ENCODE assay signal across 13 cellular contexts in genomic region chr16:48531011-48531962, GRCh38.
DNase-seq lines count a peak whose midpoint lies in the region; ATAC-seq, FAIRE-seq and TF ChIP-seq lines count a peak whose summit lies in the region.
"Had no signal": no experiment of that assay in that cellular context is flagged by ENCODE, and none has a peak within 500 bp of the region (broad histone marks: within the 10 kb centered on the region; RNA-seq: fewer than 3 reads in every experiment).

No MANE protein-coding gene starts in this region.

- H2AFZ ChIP-seq in HepG2 (ENCODE audit: low read length), result no peak overlapping the region

- TF ChIP-seq RAD21 in HepG2 (CRISPR knock-in tag; IDR thresholded peaks at IDR 0.05), result no peak

- POLR2A ChIA-PET in HepG2 (lab: Yijun Ruan, JAX), result no interaction called here

- H3K4me2 ChIP-seq in HepG2 (ENCODE audit: low read depth, low read length), result peak overlapping the region; percentile 6; the same call in 1 of the 2 replicates

- H3K27ac ChIP-seq in HepG2 (ENCODE audit: extremely low read length, insufficient read depth, low read length) (no peak overlapping the region), right lobe of liver (no peak overlapping the region), aorta (ENCODE audit: low read depth in 1 of 2, low read length in 2 of 2) (no peak overlapping the region)

- in situ Hi-C loops in HepG2 (cut with HindIII; ENCODE audit: extremely low pct_ligation_motif_present, low pct_unique_long_range_greater_than_20kb), result no loop called here

- peaks cover 41% of the 10 kb centered on the region for H3K4me1 ChIP-seq in HepG2 (ENCODE audit: insufficient read depth, low read length)
- H3K4me1 ChIP-seq in right lobe of liver, result peaks cover 0 to 2% (median under 1%) of the 10 kb centered on the region in 4 donors
- H3K4me1 ChIP-seq in aorta (ENCODE audit: control insufficient read depth in 1 of 2, insufficient read depth in 2 of 2, low read length in 2 of 2), result no peaks in the 10 kb centered on the region

- DNase-seq in HepG2 (ENCODE audit: low spot score), result no peak
- no peak for DNase-seq in right lobe of liver
- DNase-seq in dermis blood vessel endothelial cell, result peak; percentile 13
- peak; percentile 34 for DNase-seq in left lobe of liver (ENCODE audit: low spot score)
- no peak for DNase-seq in aorta
- DNase-seq in stimulated activated CD4-positive, alpha-beta T cell treated with anti-CD3 and anti-CD28 coated beads, Interleukin-4, amount 100 ng/mL, for 24 hours, result no peak
- DNase-seq: MV-4-11; naive thymus-derived CD4-positive, alpha-beta T cell; NCI-H510A treated with DMSO at 0.1 percent for 48 hours; SHP77 treated with DMSO at 0.1 percent for 48 hours; stimulated activated CD8-positive, alpha-beta memory T cell treated with anti-CD3 and anti-CD28 coated beads, Interleukin-4, amount 100 ng/mL, for 48 hours had no signal

- FAIRE-seq in HepG2 (lab: Jason Lieb, UNC), result no peak

- H3K36me3 ChIP-seq in HepG2 (replicated peaks in 1 of 2; ENCODE audit: control insufficient read depth in 1 of 2, insufficient read depth in 2 of 2, low read length in 2 of 2) (no peaks in the 10 kb centered on the region), right lobe of liver (no peaks in the 10 kb centered on the region), aorta (ENCODE audit: control insufficient read depth in 1 of 2, insufficient read depth in 2 of 2, low read length in 1 of 2) (no peaks in the 10 kb centered on the region)

- no peaks in the 10 kb centered on the region for H3K79me2 ChIP-seq in HepG2 (ENCODE audit: insufficient read depth, low read length)

- WGBS in HepG2 (ENCODE audit: low lambda C conversion rate), result 55% methylated on average over 17 of the region's 22 CpGs
- WGBS in right lobe of liver (ENCODE audit: insufficient coverage, low coverage, low lambda C conversion rate, missing lambda C conversion rate), result 85% methylated on average over 5 of the region's 22 CpGs
- 84 to 88% methylated on average over 22 of the region's 22 CpGs for WGBS in aorta, 2 donors

- no peaks in the 10 kb centered on the region for H4K20me1 ChIP-seq in HepG2 (ENCODE audit: insufficient read depth, low read length)

- H3K4me3 ChIP-seq in HepG2 (replicated peaks in 1 of 3; ENCODE audit: insufficient read depth in 1 of 3, low read depth in 2 of 3, low read length in 3 of 3) (no peak overlapping the region), right lobe of liver (no peak overlapping the region), aorta (ENCODE audit: low read length in 2 of 2) (no peak overlapping the region)

- no peaks in the 10 kb centered on the region for H3K9me3 ChIP-seq in HepG2 (ENCODE audit: low read length)
- no peaks in the 10 kb centered on the region for H3K9me3 ChIP-seq in right lobe of liver
- H3K9me3 ChIP-seq in aorta (ENCODE audit: control insufficient read depth, low read length), result peaks cover 2% of the 10 kb centered on the region

- BruUV-seq in HepG2 (replicated peaks; lab: Mats Ljungman, UMichigan), result no TSS peak

- TF ChIP-seq CTCF in HepG2 (CRISPR knock-in tag; IDR thresholded peaks at IDR 0.05) (no peak), right lobe of liver (IDR thresholded peaks at IDR 0.05) (no peak)

- ATAC-seq in HepG2 (peak; percentile 13), right lobe of liver (no peak), left lobe of liver (no peak), aorta (ENCODE audit: low FRiP score) (peak; percentile 66), HG03342 (IDR thresholded peaks at IDR 0.05; ENCODE audit: unreplicated experiment) (no peak), GM18873 (IDR thresholded peaks at IDR 0.05; ENCODE audit: low FRiP score, unreplicated experiment) (no peak)
- ATAC-seq: naive thymus-derived CD4-positive, alpha-beta T cell had no signal

- CTCF ChIA-PET in HepG2 (lab: Yijun Ruan, JAX; ENCODE audit: low intra/inter-chr PET ratio, low total read pairs), result no interaction called here

- intact Hi-C loops in HepG2 (cut with micrococcal nuclease; ENCODE audit: unreplicated experiment), result no loop called here
- intact Hi-C loops in right lobe of liver (cut with DNase I), result loop anchor here (10.0 kb wide), 2 partner anchors 176 to 276 kb away; no protein-coding TSS in a partner anchor
- intact Hi-C loops in aorta (cut with DNase I), result no loop called here

- H3K9ac ChIP-seq in HepG2 (ENCODE audit: insufficient read depth, low read depth, low read length), result no peak overlapping the region

- TF ChIP-seq POLR2A in HepG2 (IDR thresholded peaks at IDR 0.05; ENCODE audit: insufficient read depth in 1 of 2, low read depth in 2 of 2, low read length in 2 of 2), result no peak
- TF ChIP-seq POLR2A in right lobe of liver (IDR thresholded peaks at IDR 0.05), result no peak

- TF ChIP-seq EP300 in HepG2 (IDR thresholded peaks at IDR 0.05; ENCODE audit: low read depth in 2 of 2, low read length in 2 of 2), result no peak
- TF ChIP-seq EP300 in HepG2 (CRISPR knock-in tag; IDR thresholded peaks at IDR 0.05; ENCODE audit: borderline replicate concordance), result no peak

- H3K27me3 ChIP-seq in HepG2 (ENCODE audit: control insufficient read depth in 1 of 2, insufficient read depth in 2 of 2, low read length in 2 of 2) (no peaks in the 10 kb centered on the region), right lobe of liver (no peaks in the 10 kb centered on the region), aorta (ENCODE audit: control insufficient read depth in 1 of 2, insufficient read depth in 2 of 2, low read length in 1 of 2) (no peaks in the 10 kb centered on the region)

TF ChIP-seq in HepG2, 621 proteins besides CTCF, POLR2A, EP300 and RAD21 (continues in another document):
- TF ChIP-seq RNF219 (CRISPR knock-in tag; IDR thresholded peaks at IDR 0.05) (no peak), ETS1 (CRISPR knock-in tag; IDR thresholded peaks at IDR 0.05) (no peak), ZNF687 (CRISPR knock-in tag; IDR thresholded peaks at IDR 0.05) (peak; percentile 59), DR1 (CRISPR knock-in tag; IDR thresholded peaks at IDR 0.05) (no peak), ZNF543 (CRISPR knock-in tag; IDR thresholded peaks at IDR 0.05) (0 out of 2 replicates have a peak, but pooled peaks have one; percentile 33), ZNF263 (CRISPR knock-in tag; IDR thresholded peaks at IDR 0.05) (peak; percentile 42; the same call in 1 of the 2 replicates), HDAC2 (CRISPR knock-in tag; IDR thresholded peaks at IDR 0.05) (no peak), ATF5 (CRISPR knock-in tag; IDR thresholded peaks at IDR 0.05; ENCODE audit: low read depth) (no peak)

Comparison
In these comparisons a context has a peak if more than half of its experiments do, and no peak if none do; other contexts are left out.
1. ATAC-seq: peak in HepG2 (single experiment) and aorta (single experiment); none in right lobe of liver (0 of 4), left lobe of liver (single experiment), HG03342 (single experiment) and GM18873 (single experiment).
2. intact Hi-C loops: an anchor here in right lobe of liver (10.0 kb wide); none called in HepG2 and aorta.
3. DNase-seq: peak in dermis blood vessel endothelial cell (single experiment) and left lobe of liver (single experiment); none in HepG2 (single experiment), right lobe of liver (0 of 3), aorta (0 of 2) and stimulated activated CD4-positive, alpha-beta T cell treated with anti-CD3 and anti-CD28 coated beads, Interleukin-4, amount 100 ng/mL, for 24 hours (single experiment).